In genomic region chr7:83459101-83459929, GRCh38 we compare ENCODE assay signal across 8 cellular contexts.
DNase-seq lines count a peak whose midpoint lies in the region; ATAC-seq, FAIRE-seq and TF ChIP-seq lines count a peak whose summit lies in the region.
"Not testable (repeated sequence)": the region's sequence is repeated elsewhere in the genome, so short reads cannot be mapped to it uniquely, and the experiment has no call there.

No MANE protein-coding gene starts in this region.

- H3K4me2 ChIP-seq in GM23338 (peak overlapping the region; percentile 3), H1 (ENCODE audit: insufficient read depth in 1 of 2, low read depth in 2 of 2, low read length in 2 of 2) (peak overlapping the region; percentile 21 to 71; a peak in 3 of 4 replicates)

- H3K27me3 Mint-ChIP-seq in GM23338 (ENCODE audit: insufficient read depth, low read depth, poor library complexity): peaks cover 23% of the 10 kb centered on the region
- H3K27me3 Mint-ChIP-seq in glutamatergic neuron (ENCODE audit: unreplicated experiment): not testable (repeated sequence)
- H3K27me3 Mint-ChIP-seq in nephron progenitor cell (ENCODE audit: low read depth, poor library complexity): peaks cover 52% of the 10 kb centered on the region

- not testable (repeated sequence) for TF ChIP-seq EP300 in H1 (IDR thresholded peaks at IDR 0.05; ENCODE audit: borderline replicate concordance in 1 of 2, low read depth in 2 of 2, low read length in 2 of 2)

- H3K14ac ChIP-seq in H1 (ENCODE audit: insufficient read length): not testable (repeated sequence)

- H3K4me3 Mint-ChIP-seq in GM23338: peak overlapping the region; percentile 96
- peak overlapping the region; percentile 84 for H3K4me3 Mint-ChIP-seq in glutamatergic neuron (ENCODE audit: unreplicated experiment)
- peak overlapping the region; percentile 65 for H3K4me3 Mint-ChIP-seq in nephron progenitor cell

- ATAC-seq in GM23338: peak; percentile 71

- not testable (repeated sequence) for H2BK12ac ChIP-seq in H1 (ENCODE audit: low read depth, low read length)

- not testable (repeated sequence) for H3K79me1 ChIP-seq in H1 (ENCODE audit: low read depth, low read length)

- peaks cover 34% of the 10 kb centered on the region for H3K4me1 Mint-ChIP-seq in GM23338
- H3K4me1 Mint-ChIP-seq in glutamatergic neuron (ENCODE audit: low read depth, unreplicated experiment): peaks cover 31% of the 10 kb centered on the region
- H3K4me1 Mint-ChIP-seq in nephron progenitor cell: peaks cover 26% of the 10 kb centered on the region

- peaks cover 46% of the 10 kb centered on the region for H3K36me3 Mint-ChIP-seq in GM23338 (ENCODE audit: low read depth)
- H3K36me3 Mint-ChIP-seq in glutamatergic neuron (ENCODE audit: unreplicated experiment); nephron progenitor cell (ENCODE audit: low read depth): not testable (repeated sequence)

- not testable (repeated sequence) for H3K9me3 ChIP-seq in HUES48 (ENCODE audit: control insufficient read depth, insufficient read depth, low read length); NT2/D1 (ENCODE audit: insufficient read depth, low read length); H1 (ENCODE audit: insufficient read depth in 2 of 2, low read depth in 1 of 2, low read length in 1 of 2); iPS-18c (ENCODE audit: control insufficient read depth, insufficient read depth, low read length)

- TF ChIP-seq POLR2A in H1 (IDR thresholded peaks at IDR 0.05; ENCODE audit: control extremely low read depth in 1 of 2, low read depth in 2 of 2, low read length in 2 of 2): not testable (repeated sequence)

- not testable (repeated sequence) for H3K23ac ChIP-seq in H1 (ENCODE audit: insufficient read length)

- not testable (repeated sequence) for H2BK120ac ChIP-seq in H1 (replicated peaks; ENCODE audit: low read depth, low read length)

- H3K79me2 ChIP-seq in GM23338 (replicated peaks; ENCODE audit: insufficient read depth) (peaks cover 29% of the 10 kb centered on the region), H1 (ENCODE audit: control insufficient read depth in 1 of 2, insufficient read depth in 2 of 2, low read length in 2 of 2) (peaks cover 0 to 41% of the 10 kb centered on the region in 2 experiments; a peak in 2 of 4 replicates)

- not testable (repeated sequence) for H3K27me3 ChIP-seq in GM23338 (ENCODE audit: insufficient read depth); HUES48 (ENCODE audit: control insufficient read depth, insufficient read depth, low read length); NT2/D1 (ENCODE audit: insufficient read depth, insufficient read length); H1 (replicated peaks in 1 of 4; ENCODE audit: control insufficient read depth in 3 of 4, extremely low read depth in 1 of 4, insufficient read depth in 3 of 4, low read length in 3 of 4)

- H3K4me1 ChIP-seq in GM23338 (ENCODE audit: insufficient read depth): peaks cover 33% of the 10 kb centered on the region
- peaks cover 44% of the 10 kb centered on the region for H3K4me1 ChIP-seq in HUES48 (ENCODE audit: control insufficient read depth, insufficient read depth, low read length)
- not testable (repeated sequence) for H3K4me1 ChIP-seq in NT2/D1 (ENCODE audit: insufficient read depth, insufficient read length)
- peaks cover 0 to 14% (median 7%) of the 10 kb centered on the region in 4 experiments; a peak in 5 of 7 replicates for H3K4me1 ChIP-seq in H1 (replicated peaks in 1 of 4; ENCODE audit: control insufficient read depth in 3 of 4, insufficient read depth in 4 of 4, low read length in 3 of 4)

- H4K91ac ChIP-seq in H1 (replicated peaks; ENCODE audit: insufficient read length, low read length): not testable (repeated sequence)

- H3K4me3 ChIP-seq in GM23338 (peak overlapping the region; percentile 93), HUES48 (ENCODE audit: low read depth, low read length) (peak overlapping the region; percentile 84), H1 (ENCODE audit: extremely low read depth in 1 of 4, insufficient read depth in 2 of 4, low read depth in 3 of 4, low read length in 4 of 4) (peak overlapping the region; percentile 78 to 97 (median 88); a peak in 4 of 8 replicates), iPS-11a (ENCODE audit: low read depth, low read length) (peak overlapping the region; percentile 74), iPS-18c (ENCODE audit: insufficient read depth, low read depth, low read length) (peak overlapping the region; percentile 61; the same call in 1 of the 2 replicates)
- H3K4me3 ChIP-seq in NT2/D1 (ENCODE audit: insufficient read length, low read depth): not testable (repeated sequence)

- peak overlapping the region; percentile 83 for H3K27ac ChIP-seq in GM23338 (ENCODE audit: low read depth)
- H3K27ac ChIP-seq in HUES48 (ENCODE audit: low read depth, low read length): peak overlapping the region; percentile 96
- not testable (repeated sequence) for H3K27ac ChIP-seq in H1 (ENCODE audit: low read depth, low read length)

- TF ChIP-seq CTCF in GM23338 (conservative IDR thresholded peaks at IDR 0.05; ENCODE audit: low read depth in 2 of 2); H1 (IDR thresholded peaks at IDR 0.05; ENCODE audit: control extremely low read depth in 1 of 3, insufficient read depth in 1 of 3, low read depth in 1 of 3, low read length in 3 of 3); glutamatergic neuron (IDR thresholded peaks at IDR 0.05; ENCODE audit: partially characterized antibody, unreplicated experiment); nephron progenitor cell (IDR thresholded peaks at IDR 0.05): not testable (repeated sequence)

- CTCF ChIA-PET in H1 (lab: Charles Lee; ENCODE audit: partially characterized antibody): interaction anchor here (1.5 kb wide), 1 partner anchor 47 kb away, joined by 4 read pairs; no protein-coding TSS in a partner anchor

- not testable (repeated sequence) for H3F3A ChIP-seq in GM23338 (replicated peaks; ENCODE audit: low read depth)

- POLR2A ChIA-PET in H1 (lab: Charles Lee; ENCODE audit: partially characterized antibody): interaction anchor here (1.1 to 2.9 kb wide), 9 partner anchors 9 to 44 kb away, joined by 3 to 45 read pairs (median 5); no protein-coding TSS in a partner anchor

- peaks cover 26% of the 10 kb centered on the region for H3K9me3 Mint-ChIP-seq in GM23338
- not testable (repeated sequence) for H3K9me3 Mint-ChIP-seq in glutamatergic neuron (ENCODE audit: unreplicated experiment); nephron progenitor cell

- H3K56ac ChIP-seq in H1 (replicated peaks; ENCODE audit: insufficient read length, low read depth, low read length): not testable (repeated sequence)

- not testable (repeated sequence) for H3K36me3 ChIP-seq in GM23338 (ENCODE audit: insufficient read depth); NT2/D1 (ENCODE audit: insufficient read depth, insufficient read length, low read length)
- H3K36me3 ChIP-seq in HUES48 (ENCODE audit: control insufficient read depth, insufficient read depth, low read length): peaks cover 15% of the 10 kb centered on the region
- peaks cover 0 to 24% (median 11%) of the 10 kb centered on the region in 4 experiments; a peak in 5 of 8 replicates for H3K36me3 ChIP-seq in H1 (ENCODE audit: control insufficient read depth in 2 of 4, insufficient read depth in 4 of 4, low read length in 3 of 4)

- not testable (repeated sequence) for H2BK15ac ChIP-seq in H1 (ENCODE audit: low read length)

- FAIRE-seq in H1 (lab: Jason Lieb, UNC): peak; percentile 50

- H4K20me1 ChIP-seq in GM23338 (replicated peaks; ENCODE audit: insufficient read depth); H1 (replicated peaks in 1 of 2; ENCODE audit: control insufficient read depth in 1 of 2, insufficient read depth in 2 of 2, low read length in 2 of 2): not testable (repeated sequence)

- not testable (repeated sequence) for H4K8ac ChIP-seq in H1 (ENCODE audit: extremely low read depth, insufficient read depth, low read length)

- H3K9ac ChIP-seq in HUES48 (ENCODE audit: low read depth, low read length) (peak overlapping the region; percentile 27), NT2/D1 (ENCODE audit: insufficient read length, low read depth) (peak overlapping the region; percentile 26)
- H3K9ac ChIP-seq in H1 (replicated peaks in 1 of 4; ENCODE audit: extremely low read depth in 1 of 4, low read depth in 3 of 4, low read length in 3 of 4): not testable (repeated sequence)

- H3K23me2 ChIP-seq in H1 (ENCODE audit: low read depth, low read length): not testable (repeated sequence)

- H2BK5ac ChIP-seq in H1 (ENCODE audit: low read depth, low read length): not testable (repeated sequence)

- 1% methylated on average over 6 of the region's 6 CpGs; no CpG with 5 or more reads in 1 of the 2 experiments for WGBS in H1 (ENCODE audit: extremely low coverage in 1 of 2, insufficient coverage in 1 of 2, insufficient read length in 1 of 2, insufficient replicate concordance in 2 of 2, low coverage in 1 of 2, low lambda C conversion rate in 2 of 2, missing lambda C conversion rate in 1 of 2), 2 experiments

- peak; percentile 43 for DNase-seq in GM23338 (ENCODE audit: low spot score)
- not testable (repeated sequence) for DNase-seq in NT2/D1 (ENCODE audit: low read depth, low spot score); H1 (ENCODE audit: low read depth in 1 of 2, low spot score in 2 of 2); glutamatergic neuron; nephron progenitor cell

- not testable (repeated sequence) for H3K9me2 ChIP-seq in GM23338 (ENCODE audit: insufficient read depth)

- not testable (repeated sequence) for H3K18ac ChIP-seq in H1 (ENCODE audit: extremely low read depth, low read length)

- not testable (repeated sequence) for TF ChIP-seq RAD21 in H1 (IDR thresholded peaks at IDR 0.05 in 1 of 2, conservative IDR thresholded peaks at IDR 0.05 in 1 of 2; ENCODE audit: low read depth in 2 of 2, low read length in 2 of 2)

- H3K4ac ChIP-seq in H1 (replicated peaks; ENCODE audit: insufficient read length, low read depth, low read length): not testable (repeated sequence)

- H2AK5ac ChIP-seq in H1 (ENCODE audit: low read depth, low read length): not testable (repeated sequence)

- not testable (repeated sequence) for H2AFZ ChIP-seq in GM23338; H1 (ENCODE audit: low read length)

- H2BK20ac ChIP-seq in H1 (ENCODE audit: low read length): not testable (repeated sequence)

- peak overlapping the region; percentile 96 for H4K5ac ChIP-seq in H1 (ENCODE audit: insufficient read length, low read depth, low read length)

- peak overlapping the region; percentile 100 for H3K27ac Mint-ChIP-seq in GM23338
- H3K27ac Mint-ChIP-seq in glutamatergic neuron (ENCODE audit: unreplicated experiment): peak overlapping the region; percentile 45
- H3K27ac Mint-ChIP-seq in nephron progenitor cell: not testable (repeated sequence)

TF ChIP-seq in GM23338, 12 proteins besides CTCF, POLR2A, EP300 and RAD21 (continues in another document):
- peak; percentile 42; the same call in 1 of the 2 replicates for TF ChIP-seq CREB1 (CRISPR knock-in tag; IDR thresholded peaks at IDR 0.05; ENCODE audit: low read depth)
